In genomic region chr7:20240080-20240926, GRCh38 we compare ENCODE assay signal across 11 cellular contexts. TPM values are rescaled to one million over a fixed set of nuclear protein-coding genes. Genes with fewer than 3 reads are reported as not detected.
DNase-seq lines count a peak whose midpoint lies in the region; ATAC-seq and FAIRE-seq lines count a peak whose summit lies in the region.
"Had no signal": no experiment of that assay in that cellular context is flagged by ENCODE, and none has a peak within 500 bp of the region (broad histone marks: within the 10 kb centered on the region; RNA-seq: fewer than 3 reads in every experiment).

No MANE protein-coding gene starts in this region.

- no peaks in the 10 kb centered on the region for H3K4me1 ChIP-seq in CD4-positive, CD25-positive, alpha-beta regulatory T cell (ENCODE audit: control insufficient read depth, insufficient read depth, low read length, poor library complexity, severe bottlenecking)

- H3K36me3 ChIP-seq in CD4-positive, CD25-positive, alpha-beta regulatory T cell (ENCODE audit: control insufficient read depth, insufficient read depth, low read length) = no peaks in the 10 kb centered on the region
- H3K36me3 ChIP-seq: heart right ventricle had no signal

- peaks cover 0 to 5% (median 0%) of the 10 kb centered on the region in 7 donors for H3K9me3 Mint-ChIP-seq in CD4-positive, CD25-positive, alpha-beta regulatory T cell

- FAIRE-seq in GM19239 (lab: Jason Lieb, UNC) = peak; percentile 97

- peak in 1 of 3 donors; percentile 10 for DNase-seq in CD4-positive, CD25-positive, alpha-beta regulatory T cell
- peak; percentile 16 for DNase-seq in GM19239 (ENCODE audit: insufficient read length, low spot score)
- peak; percentile 56 for DNase-seq in RPMI7951 (ENCODE audit: low read depth)
- DNase-seq in NCI-H1436 treated with DMSO at 0.1 percent for 48 hours (lab: John Stamatoyannopoulos, UW) = no peak
- DNase-seq in AG08395 (ENCODE audit: low spot score) = no peak
- DNase-seq in NCI-H1417 (lab: John Stamatoyannopoulos, UW) = no peak
- no peak for DNase-seq in AG20443 (ENCODE audit: low spot score)
- DNase-seq: heart right ventricle, occipital lobe had no signal

- no peak for ATAC-seq in CD4-positive, CD25-positive, alpha-beta regulatory T cell (ENCODE audit: low read depth in 2 of 2)
- peak; percentile 54 for ATAC-seq in HG02885 (IDR thresholded peaks at IDR 0.05; ENCODE audit: poor library complexity, unreplicated experiment)
- ATAC-seq: heart right ventricle had no signal

- peak overlapping the region; percentile 42 for H3K4me3 ChIP-seq in CD4-positive, CD25-positive, alpha-beta regulatory T cell (ENCODE audit: low read depth, low read length)
- H3K4me3 ChIP-seq: heart right ventricle had no signal

- no peaks in the 10 kb centered on the region for H3K27me3 Mint-ChIP-seq in CD4-positive, CD25-positive, alpha-beta regulatory T cell

- H3K36me3 Mint-ChIP-seq in CD4-positive, CD25-positive, alpha-beta regulatory T cell = no peaks in the 10 kb centered on the region

- H3K27ac ChIP-seq in CD4-positive, CD25-positive, alpha-beta regulatory T cell (ENCODE audit: insufficient read depth, low read length, poor library complexity, severe bottlenecking) = no peak overlapping the region

- peaks cover 1 to 18% (median 9%) of the 10 kb centered on the region in 4 donors for H3K4me1 Mint-ChIP-seq in CD4-positive, CD25-positive, alpha-beta regulatory T cell

- peak overlapping the region in 1 of 3 donors; percentile 38 for H3K27ac Mint-ChIP-seq in CD4-positive, CD25-positive, alpha-beta regulatory T cell

- no peaks in the 10 kb centered on the region for H3K9me3 ChIP-seq in CD4-positive, CD25-positive, alpha-beta regulatory T cell (ENCODE audit: control insufficient read depth in 2 of 2, low read length in 2 of 2)
- H3K9me3 ChIP-seq: heart right ventricle had no signal

- no peaks in the 10 kb centered on the region for H3K27me3 ChIP-seq in CD4-positive, CD25-positive, alpha-beta regulatory T cell (ENCODE audit: control insufficient read depth, insufficient read depth, low read length)
- H3K27me3 ChIP-seq: heart right ventricle had no signal

- H3K4me3 Mint-ChIP-seq in CD4-positive, CD25-positive, alpha-beta regulatory T cell = peak overlapping the region in 2 of 4 donors; percentile 3 to 18

RNA-seq across cellular contexts. Expression of gene MACC1, which starts 23.1 kb away (rescaled TPM):
- 1.0 TPM for total RNA-seq in CD4-positive, CD25-positive, alpha-beta regulatory T cell
- under 1 TPM in 2 of 4 donors, not detected in 2; 0.12 to 0.21 TPM for polyA plus RNA-seq in CD4-positive, CD25-positive, alpha-beta regulatory T cell
- total RNA-seq in RPMI7951 (2014; rRNA removed; shearing (Covaris generic)) = 0.24 and 0.39 TPM in 2 replicates
- polyA plus RNA-seq: BJ had no signal

Comparison
In these comparisons a context has a peak if more than half of its experiments do, and no peak if none do; other contexts are left out.
1. DNase-seq: peak in GM19239 (single experiment) and RPMI7951 (single experiment); none in NCI-H1436 treated with DMSO at 0.1 percent for 48 hours (single experiment), AG08395 (single experiment), NCI-H1417 (0 of 3) and AG20443 (single experiment).